Comparison of ENCODE assay signal across 25 cellular contexts in genomic region chr6:156880913-156881312, GRCh38.
DNase-seq lines count a peak whose midpoint lies in the region; ATAC-seq, FAIRE-seq and TF ChIP-seq lines count a peak whose summit lies in the region.
"Had no signal": no experiment of that assay in that cellular context is flagged by ENCODE, and none has a peak within 500 bp of the region (broad histone marks: within the 10 kb centered on the region; RNA-seq: fewer than 3 reads in every experiment).

No MANE protein-coding gene starts in this region.

- no peaks in the 10 kb centered on the region for H3K36me3 ChIP-seq in left ventricle myocardium inferior
- H3K36me3 ChIP-seq in bronchial epithelial cell (ENCODE audit: control insufficient read depth, insufficient read depth, low read length) = no peaks in the 10 kb centered on the region
- H3K36me3 ChIP-seq in lower lobe of right lung = no peaks in the 10 kb centered on the region
- H3K36me3 ChIP-seq: BE2C, brain microvascular endothelial cell, colonic mucosa, esophagus squamous epithelium, gastroesophageal sphincter, pancreas had no signal

- no peaks in the 10 kb centered on the region for H3K27me3 ChIP-seq in left ventricle myocardium inferior (ENCODE audit: low read depth)
- no peaks in the 10 kb centered on the region for H3K27me3 ChIP-seq in right cardiac atrium (ENCODE audit: control insufficient read depth, insufficient read depth)
- no peaks in the 10 kb centered on the region for H3K27me3 ChIP-seq in bronchial epithelial cell (ENCODE audit: control insufficient read depth, insufficient read depth, low read length)
- no peaks in the 10 kb centered on the region for H3K27me3 ChIP-seq in lower lobe of right lung (ENCODE audit: low read depth)
- H3K27me3 ChIP-seq: BE2C, brain microvascular endothelial cell, colonic mucosa, esophagus squamous epithelium, gastroesophageal sphincter, pancreas had no signal

- DNase-seq in left ventricle myocardium inferior = no peak
- no peak for DNase-seq in right cardiac atrium
- DNase-seq in bronchial epithelial cell (ENCODE audit: low read depth) = peak; percentile 17
- no peak for DNase-seq in lower lobe of right lung
- no peak for DNase-seq in D341Med (ENCODE audit: low spot score)
- no peak for DNase-seq in GM10266 (ENCODE audit: extremely low spot score)
- DNase-seq: activated CD4-positive, alpha-beta T cell treated with anti-CD3 and anti-CD28 coated beads for 48 hours; activated T-cell treated with anti-CD3 and anti-CD28 coated beads, Interleukin-2, amount 50 U/mL, for 24 hours; BE2C; brain microvascular endothelial cell; colonic mucosa; effector memory CD4-positive, alpha-beta T cell; esophagus squamous epithelium; H9; NCI-H1048; NCI-H526 treated with DMSO at 0.1 percent for 48 hours; pancreas; T-helper 2 cell had no signal

- H3K4me3 ChIP-seq in left ventricle myocardium inferior (no peak overlapping the region), right cardiac atrium (ENCODE audit: low read length) (no peak overlapping the region), bronchial epithelial cell (ENCODE audit: low read depth, low read length) (no peak overlapping the region), lower lobe of right lung (no peak overlapping the region)
- H3K4me3 ChIP-seq: colonic mucosa, esophagus squamous epithelium, gastroesophageal sphincter, lung, pancreas had no signal

- no peaks in the 10 kb centered on the region for H3K9me3 ChIP-seq in left ventricle myocardium inferior (replicated peaks)
- no peaks in the 10 kb centered on the region for H3K9me3 ChIP-seq in right cardiac atrium (ENCODE audit: control insufficient read depth, low read length)
- no peaks in the 10 kb centered on the region for H3K9me3 ChIP-seq in lower lobe of right lung
- H3K9me3 ChIP-seq: BE2C, colonic mucosa, esophagus squamous epithelium, gastroesophageal sphincter, pancreas had no signal

- 72% methylated on average over 3 of the region's 3 CpGs for WGBS in right cardiac atrium

- intact Hi-C loops in left ventricle myocardium inferior (cut with micrococcal nuclease) (no loop called here), right cardiac atrium (cut with DNase I) (loop anchor here in 1 of 4 donors (10.0 kb wide), 1 partner anchor 134 kb away; no protein-coding TSS in a partner anchor), lower lobe of right lung (cut with DNase I) (no loop called here)

- no peak for FAIRE-seq in bronchial epithelial cell (lab: Jason Lieb, UNC)
- FAIRE-seq: keratinocyte, pancreas had no signal

- TF ChIP-seq CTCF in left ventricle myocardium inferior (IDR thresholded peaks at IDR 0.05; ENCODE audit: borderline replicate concordance) (no peak), bronchial epithelial cell (IDR thresholded peaks at IDR 0.05; ENCODE audit: insufficient read depth, low read length, severe bottlenecking) (no peak), lower lobe of right lung (IDR thresholded peaks at IDR 0.05) (no peak), GM10266 (IDR thresholded peaks at IDR 0.05; ENCODE audit: control insufficient read depth, insufficient read depth, low read depth, missing control alignments) (no peak)

- H3K27ac ChIP-seq in left ventricle myocardium inferior (replicated peaks) (peak overlapping the region; percentile 3), right cardiac atrium (ENCODE audit: low read length) (no peak overlapping the region), lower lobe of right lung (no peak overlapping the region)
- H3K27ac ChIP-seq: brain microvascular endothelial cell, colonic mucosa, gastroesophageal sphincter, pancreas, RWPE1 had no signal

- ATAC-seq in right cardiac atrium = no peak
- peak; percentile 26 to 33 for ATAC-seq in lower lobe of right lung
- no peak for ATAC-seq in GM19035 (IDR thresholded peaks at IDR 0.05; ENCODE audit: unreplicated experiment)
- ATAC-seq in HG02571 (IDR thresholded peaks at IDR 0.05; ENCODE audit: unreplicated experiment) = no peak
- ATAC-seq: gastroesophageal sphincter, SK-N-SH treated with all-trans-retinoic acid at 6 μM for 48 hours had no signal

- peaks cover 96% of the 10 kb centered on the region for H3K4me1 ChIP-seq in left ventricle myocardium inferior
- peaks cover 33% of the 10 kb centered on the region for H3K4me1 ChIP-seq in right cardiac atrium (ENCODE audit: control insufficient read depth, insufficient read depth, low read length)
- H3K4me1 ChIP-seq in lower lobe of right lung = peaks cover 61% of the 10 kb centered on the region

Comparison
In these comparisons a context has a peak if more than half of its experiments do, and no peak if none do; other contexts are left out.
1. ATAC-seq: peak in lower lobe of right lung (2 of 2); none in right cardiac atrium (0 of 2), GM19035 (single experiment) and HG02571 (single experiment).